In genomic region chr2:20521682-20522189, GRCh38 we compare ENCODE assay signal across 31 cellular contexts.
"Had no signal": no experiment of that assay in that cellular context is flagged by ENCODE, and none has a peak within 500 bp of the region (broad histone marks: within the 10 kb centered on the region; RNA-seq: fewer than 3 reads in every experiment).

No MANE protein-coding gene starts in this region.

- H3K36me3 ChIP-seq: cardiac muscle cell, MG63 had no signal

- ATAC-seq: activated CD8-positive, alpha-beta memory T cell treated with anti-CD3 and anti-CD28 coated beads, Interleukin-2, amount 10 ng/mL, durations not matched to agents 7 days and 5 days; Right ventricle myocardium inferior; T-cell had no signal

- H3K4me2 ChIP-seq: KMS-11 had no signal

- H3K9ac ChIP-seq: KMS-11 had no signal

- FAIRE-seq: astrocyte, TTC549 had no signal

- H3K9me3 ChIP-seq: MG63 had no signal

- H3K4me3 Mint-ChIP-seq: activated B cell treated with CpG ODN at 0.5 μM for 24 hours; activated CD4-positive, alpha-beta T cell treated with anti-CD3 and anti-CD28 coated beads, Interleukin-2, amount 10 ng/mL, durations not matched to agents 24 days and 14 days; activated CD8-positive, alpha-beta memory T cell treated with anti-CD3 and anti-CD28 coated beads, Interleukin-2, amount 10 ng/mL, durations not matched to agents 7 days and 5 days; activated naive CD4-positive, alpha-beta T cell treated with anti-CD3 and anti-CD28 coated beads for 36 hours; activated naive CD8-positive, alpha-beta T cell; activated T-cell treated with anti-CD3 and anti-CD28 coated beads, Interleukin-2, amount 50 U/mL, for 24 hours; brain; T-cell had no signal

- DNase-seq: activated B cell treated with CpG ODN at 0.5 μM for 24 hours; activated CD4-positive, alpha-beta T cell treated with anti-CD3 and anti-CD28 coated beads for 1 hour; activated CD4-positive, alpha-beta T cell treated with anti-CD3 and anti-CD28 coated beads, Interleukin-2, amount 10 ng/mL, durations not matched to agents 24 days and 14 days; activated CD4-positive, alpha-beta T cell treated with anti-CD3 and anti-CD28 coated beads, Interleukin-2, amount 50 U/mL, for 48 hours; activated CD8-positive, alpha-beta memory T cell treated with anti-CD3 and anti-CD28 coated beads, Interleukin-2, amount 10 ng/mL, durations not matched to agents 7 days and 5 days; activated gamma-delta T cell; activated naive CD4-positive, alpha-beta T cell treated with anti-CD3 and anti-CD28 coated beads for 36 hours; activated T-cell treated with anti-CD3 and anti-CD28 coated beads, Interleukin-2, amount 50 U/mL, for 24 hours; amygdala; MG63; MV-4-11; NCI-H1092 treated with DMSO at 0.1 percent for 48 hours; NCI-H1417 treated with DMSO at 0.1 percent for 48 hours; NCI-H1694; NCI-H2029; NCI-H2107; NCI-H2171 treated with DMSO at 0.1 percent for 48 hours; NCI-H226; NCI-H526 treated with DMSO at 0.1 percent for 48 hours; NCI-H82; T-cell; T-helper 2 cell; T1000 had no signal

- H3K9me3 Mint-ChIP-seq: activated B cell treated with CpG ODN at 0.5 μM for 24 hours; activated naive CD4-positive, alpha-beta T cell treated with anti-CD3 and anti-CD28 coated beads for 36 hours; activated T-cell treated with anti-CD3 and anti-CD28 coated beads, Interleukin-2, amount 50 U/mL, for 24 hours; T-cell had no signal

- H3K4me3 ChIP-seq: cardiac muscle cell, MG63, SK-N-MC had no signal

- H3K27ac Mint-ChIP-seq: activated B cell treated with CpG ODN at 0.5 μM for 24 hours; activated CD4-positive, alpha-beta T cell treated with anti-CD3 and anti-CD28 coated beads, Interleukin-2, amount 10 ng/mL, durations not matched to agents 24 days and 14 days; activated CD8-positive, alpha-beta memory T cell treated with anti-CD3 and anti-CD28 coated beads, Interleukin-2, amount 10 ng/mL, durations not matched to agents 7 days and 5 days; activated naive CD4-positive, alpha-beta T cell treated with anti-CD3 and anti-CD28 coated beads for 36 hours; activated naive CD8-positive, alpha-beta T cell; activated T-cell treated with anti-CD3 and anti-CD28 coated beads, Interleukin-2, amount 50 U/mL, for 24 hours; T-cell had no signal

- H3K36me3 Mint-ChIP-seq: activated naive CD8-positive, alpha-beta T cell; brain; T-cell had no signal

- H3K27me3 Mint-ChIP-seq: activated B cell treated with CpG ODN at 0.5 μM for 24 hours; activated T-cell treated with anti-CD3 and anti-CD28 coated beads, Interleukin-2, amount 50 U/mL, for 24 hours had no signal

- H3K27ac ChIP-seq: cardiac muscle cell, KMS-11, SK-N-MC had no signal

- H3K27me3 ChIP-seq: cardiac muscle cell, MG63 had no signal
